Comparison of ENCODE assay signal across 16 cellular contexts in the genomic region with DNA sequence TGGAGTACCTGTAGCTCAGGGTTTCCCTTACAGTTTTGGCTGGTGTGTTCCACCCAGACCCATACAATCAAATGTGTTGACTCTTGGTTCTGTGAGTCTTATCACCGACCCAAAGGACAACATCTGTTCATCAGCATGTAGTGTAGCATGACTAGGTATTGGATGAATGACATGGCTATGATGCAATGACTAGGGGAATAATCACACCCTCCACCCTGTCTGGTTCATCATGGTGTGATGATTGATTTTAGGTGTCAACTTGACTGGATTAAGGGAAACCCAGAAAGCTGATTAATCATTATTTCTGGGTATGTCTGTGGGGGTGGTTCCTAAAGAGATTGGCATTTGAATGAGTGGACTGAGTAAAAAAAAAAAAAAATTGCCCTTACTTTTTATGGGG.
DNase-seq lines count a peak whose midpoint lies in the region; ATAC-seq and TF ChIP-seq lines count a peak whose summit lies in the region.
"Had no signal": no experiment of that assay in that cellular context is flagged by ENCODE, and none has a peak within 500 bp of the region (broad histone marks: within the 10 kb centered on the region; RNA-seq: fewer than 3 reads in every experiment).

No MANE protein-coding gene starts in this region.

- no peak overlapping the region for H3K4me2 ChIP-seq in IMR-90 (ENCODE audit: low read depth, low read length)
- H3K4me2 ChIP-seq: A549 had no signal

- H2AK5ac ChIP-seq in IMR-90 (ENCODE audit: low read depth, low read length): no peak overlapping the region

- intact Hi-C loops in IMR-90 (cut with micrococcal nuclease): no loop called here
- intact Hi-C loops in right lobe of liver (cut with DNase I): no loop called here

- H3K18ac ChIP-seq in IMR-90 (ENCODE audit: low read depth, low read length): no peak overlapping the region

- H3K27ac ChIP-seq in IMR-90 (ENCODE audit: insufficient read depth, low read length) (no peak overlapping the region), right lobe of liver (no peak overlapping the region)
- H3K27ac ChIP-seq: A549, C4-2B had no signal

- no peak for TF ChIP-seq RAD21 in IMR-90 (IDR thresholded peaks at IDR 0.05; ENCODE audit: low read length)

- WGBS in IMR-90 (ENCODE audit: extremely low coverage in 2 of 2, insufficient read length in 1 of 2), 2 experiments: no CpG with 5 or more reads among the region's 1 CpG
- WGBS in right lobe of liver (ENCODE audit: insufficient coverage, low coverage, low lambda C conversion rate, missing lambda C conversion rate): 58% methylated on average over 1 of the region's 1 CpG

- no peaks in the 10 kb centered on the region for H3K9me3 Mint-ChIP-seq in activated T-cell treated with anti-CD3 and anti-CD28 coated beads, Interleukin-2, amount 50 U/mL, for 4 hours
- peaks cover 0 to 19% (median 0%) of the 10 kb centered on the region in 9 donors for H3K9me3 Mint-ChIP-seq in naive thymus-derived CD8-positive, alpha-beta T cell
- H3K9me3 Mint-ChIP-seq: HFFc6 had no signal

- DNase-seq in activated T-cell treated with anti-CD3 and anti-CD28 coated beads, Interleukin-2, amount 50 U/mL, for 4 hours: no peak
- no peak for DNase-seq in activated T-cell treated with anti-CD3 and anti-CD28 coated beads, Interleukin-2, amount 50 U/mL, for 48 hours
- no peak for DNase-seq in IMR-90
- peak; percentile 88 for DNase-seq in epithelial cell of esophagus (ENCODE audit: low read depth)
- DNase-seq in right lobe of liver: no peak
- DNase-seq in naive thymus-derived CD8-positive, alpha-beta T cell: no peak
- no peak for DNase-seq in NCI-H2227 treated with DMSO at 0.1 percent for 48 hours (lab: John Stamatoyannopoulos, UW)
- DNase-seq in T-helper 9 cell: no peak
- DNase-seq: HFFc6, Karpas-422, MM.1S, NCI-H1105, NCI-H1694 treated with DMSO at 0.1 percent for 48 hours, NCI-H774 had no signal

- no peak overlapping the region for H3K9ac ChIP-seq in IMR-90 (ENCODE audit: low read depth, low read length)

- no peak overlapping the region for H4K91ac ChIP-seq in IMR-90 (ENCODE audit: insufficient read depth, low read depth, low read length)

- no peak overlapping the region for H4K5ac ChIP-seq in IMR-90 (ENCODE audit: low read depth, low read length)

- no peak overlapping the region for H3K14ac ChIP-seq in IMR-90 (replicated peaks; ENCODE audit: low read depth, low read length)

- no peak overlapping the region for H3K23ac ChIP-seq in IMR-90 (ENCODE audit: low read depth, low read length)

- H3K9me3 ChIP-seq in IMR-90 (ENCODE audit: control insufficient read depth, insufficient read depth, low read length): 0 out of 2 replicates have a peak, but pooled peaks cover 2% of the 10 kb centered on the region
- no peaks in the 10 kb centered on the region for H3K9me3 ChIP-seq in right lobe of liver
- H3K9me3 ChIP-seq: A549 had no signal

- no peaks in the 10 kb centered on the region for H3K79me1 ChIP-seq in IMR-90 (ENCODE audit: low read depth in 1 of 2, low read length in 2 of 2)

- CTCF ChIA-PET in IMR-90 (lab: Yijun Ruan, JAX): no interaction called here

- H4K20me1 ChIP-seq in IMR-90 (ENCODE audit: insufficient read depth, low read length): no peaks in the 10 kb centered on the region

- peaks cover 8% of the 10 kb centered on the region for H3K27me3 ChIP-seq in IMR-90 (ENCODE audit: control insufficient read depth, insufficient read depth, low read length)
- no peaks in the 10 kb centered on the region for H3K27me3 ChIP-seq in right lobe of liver

- no peak overlapping the region for H2BK15ac ChIP-seq in IMR-90 (ENCODE audit: low read depth, low read length)

- H3K4me1 Mint-ChIP-seq in activated T-cell treated with anti-CD3 and anti-CD28 coated beads, Interleukin-2, amount 50 U/mL, for 4 hours (ENCODE audit: low read depth): no peaks in the 10 kb centered on the region
- peaks cover 0 to 12% (median 1%) of the 10 kb centered on the region in 4 donors for H3K4me1 Mint-ChIP-seq in naive thymus-derived CD8-positive, alpha-beta T cell

- H3K4ac ChIP-seq in IMR-90 (ENCODE audit: low read depth, low read length): no peak overlapping the region

- no peak overlapping the region for H2BK5ac ChIP-seq in IMR-90 (ENCODE audit: low read depth, low read length, poor library complexity, severe bottlenecking)

- H2AFZ ChIP-seq in IMR-90 (replicated peaks; ENCODE audit: low read length, poor library complexity): no peak overlapping the region

- H3K36me3 ChIP-seq in IMR-90 (ENCODE audit: control insufficient read depth, insufficient read depth, low read length) (no peaks in the 10 kb centered on the region), right lobe of liver (no peaks in the 10 kb centered on the region)

- H3K4me1 ChIP-seq in IMR-90 (ENCODE audit: control insufficient read depth, insufficient read depth, low read length): no peaks in the 10 kb centered on the region
- peaks cover 0 to 15% (median 5%) of the 10 kb centered on the region in 4 donors for H3K4me1 ChIP-seq in right lobe of liver
- H3K4me1 ChIP-seq: A549 had no signal

- H3K9me1 ChIP-seq in IMR-90 (ENCODE audit: insufficient read depth, low read length): no peaks in the 10 kb centered on the region

- in situ Hi-C loops in IMR-90 (cut with MboI; ENCODE audit: low sequenced_read_pairs): no loop called here

- ATAC-seq in activated T-cell treated with anti-CD3 and anti-CD28 coated beads, Interleukin-2, amount 50 U/mL, for 4 hours: peak; percentile 65 to 87
- no peak for ATAC-seq in IMR-90 (ENCODE audit: low read depth)
- ATAC-seq in right lobe of liver: peak in 3 of 4 donors; percentile 4 to 70 (median 24)
- ATAC-seq in naive thymus-derived CD8-positive, alpha-beta T cell: no peak
- ATAC-seq: A549 had no signal

- no peak overlapping the region for H2AK9ac ChIP-seq in IMR-90 (replicated peaks; ENCODE audit: low read depth, low read length, poor library complexity)

- dilution Hi-C loops in IMR-90 (cut with HindIII; ENCODE audit: low sequenced_read_pairs, unreplicated experiment): no loop called here

- H3K27me3 Mint-ChIP-seq in activated T-cell treated with anti-CD3 and anti-CD28 coated beads, Interleukin-2, amount 50 U/mL, for 4 hours (ENCODE audit: low read depth): no peaks in the 10 kb centered on the region
- peaks cover 3 to 15% (median 9%) of the 10 kb centered on the region in 5 donors for H3K27me3 Mint-ChIP-seq in naive thymus-derived CD8-positive, alpha-beta T cell

- H3K56ac ChIP-seq in IMR-90 (ENCODE audit: extremely low read depth, insufficient read depth, low read length): no peak overlapping the region

- no peak overlapping the region for H2BK120ac ChIP-seq in IMR-90 (ENCODE audit: low read depth, low read length)

- POLR2A ChIA-PET in IMR-90 (lab: Charles Lee; ENCODE audit: unreplicated experiment): no interaction called here
- POLR2A ChIA-PET in naive thymus-derived CD8-positive, alpha-beta T cell (lab: Charles Lee): no interaction called here

- no peak for TF ChIP-seq POLR2A in IMR-90 (IDR thresholded peaks at IDR 0.05; ENCODE audit: low read depth, low read length)
- no peak for TF ChIP-seq POLR2A in right lobe of liver (IDR thresholded peaks at IDR 0.05)

- H3K27ac Mint-ChIP-seq in naive thymus-derived CD8-positive, alpha-beta T cell: no peak overlapping the region
- H3K27ac Mint-ChIP-seq: HFFc6 had no signal

- no peak overlapping the region for H4K8ac ChIP-seq in IMR-90 (ENCODE audit: low read depth in 2 of 2, low read length in 2 of 2)

- H3K36me3 Mint-ChIP-seq in activated T-cell treated with anti-CD3 and anti-CD28 coated beads, Interleukin-2, amount 50 U/mL, for 4 hours (ENCODE audit: insufficient read depth): no peaks in the 10 kb centered on the region
- H3K36me3 Mint-ChIP-seq in naive thymus-derived CD8-positive, alpha-beta T cell: peaks cover 0 to 12% (median 0%) of the 10 kb centered on the region in 3 donors

- TF ChIP-seq CTCF in IMR-90 (conservative IDR thresholded peaks at IDR 0.05; ENCODE audit: low read depth, low read length): no peak
- no peak for TF ChIP-seq CTCF in epithelial cell of esophagus (IDR thresholded peaks at IDR 0.05; ENCODE audit: insufficient read depth, low read depth, low read length, missing control alignments)
- TF ChIP-seq CTCF in right lobe of liver (IDR thresholded peaks at IDR 0.05): no peak

- no peak overlapping the region for H2BK20ac ChIP-seq in IMR-90 (ENCODE audit: low read depth, low read length)

- no peak overlapping the region for H3K4me3 Mint-ChIP-seq in activated T-cell treated with anti-CD3 and anti-CD28 coated beads, Interleukin-2, amount 50 U/mL, for 4 hours
- no peak overlapping the region for H3K4me3 Mint-ChIP-seq in naive thymus-derived CD8-positive, alpha-beta T cell
- H3K4me3 Mint-ChIP-seq: HFFc6 had no signal

- no TSS peak for BruUV-seq in IMR-90 (replicated peaks; lab: Mats Ljungman, UMichigan)

- H3K4me3 ChIP-seq in IMR-90 (ENCODE audit: insufficient read depth, low read depth, low read length): no peak overlapping the region
- H3K4me3 ChIP-seq in epithelial cell of esophagus (ENCODE audit: low read length): no peak overlapping the region
- H3K4me3 ChIP-seq in right lobe of liver: no peak overlapping the region
- H3K4me3 ChIP-seq: A549 had no signal

TF ChIP-seq in IMR-90, 13 proteins besides CTCF, POLR2A, EP300 and RAD21:
- TF ChIP-seq, protein P1, sequence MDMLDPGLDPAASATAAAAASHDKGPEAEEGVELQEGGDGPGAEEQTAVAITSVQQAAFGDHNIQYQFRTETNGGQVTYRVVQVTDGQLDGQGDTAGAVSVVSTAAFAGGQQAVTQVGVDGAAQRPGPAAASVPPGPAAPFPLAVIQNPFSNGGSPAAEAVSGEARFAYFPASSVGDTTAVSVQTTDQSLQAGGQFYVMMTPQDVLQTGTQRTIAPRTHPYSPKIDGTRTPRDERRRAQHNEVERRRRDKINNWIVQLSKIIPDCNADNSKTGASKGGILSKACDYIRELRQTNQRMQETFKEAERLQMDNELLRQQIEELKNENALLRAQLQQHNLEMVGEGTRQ (IDR thresholded peaks at IDR 0.05; ENCODE audit: low read depth, low read length): no peak
- TF ChIP-seq CEBPB (IDR thresholded peaks at IDR 0.05; ENCODE audit: low read depth, low read length): peak; percentile 62

Comparison
In these comparisons a context has a peak if more than half of its experiments do, and no peak if none do; other contexts are left out.
1. ATAC-seq: peak in activated T-cell treated with anti-CD3 and anti-CD28 coated beads, Interleukin-2, amount 50 U/mL, for 4 hours (2 of 2) and right lobe of liver (3 of 4); none in IMR-90 (single experiment) and naive thymus-derived CD8-positive, alpha-beta T cell (0 of 2).